Comparison of ENCODE assay signal across 21 cellular contexts in genomic region chr13:50156140-50156539, GRCh38.
DNase-seq lines count a peak whose midpoint lies in the region; ATAC-seq, FAIRE-seq and TF ChIP-seq lines count a peak whose summit lies in the region.
"Had no signal": no experiment of that assay in that cellular context is flagged by ENCODE, and none has a peak within 500 bp of the region (broad histone marks: within the 10 kb centered on the region; RNA-seq: fewer than 3 reads in every experiment).

No MANE protein-coding gene starts in this region.

- TF ChIP-seq CTCF in cardiac fibroblast (IDR thresholded peaks at IDR 0.05; ENCODE audit: low read depth, low read length): no peak
- no peak for TF ChIP-seq CTCF in omental fat pad (IDR thresholded peaks at IDR 0.05)
- TF ChIP-seq CTCF in WERI-Rb-1 (IDR thresholded peaks at IDR 0.05; ENCODE audit: low read depth, low read length): no peak

- in situ Hi-C loops in Caki2 (cut with HindIII; ENCODE audit: low pct_unique_long_range_greater_than_20kb, low sequenced_read_pairs): no loop called here

- H3K4me3 ChIP-seq in cardiac fibroblast (replicated peaks in 1 of 2; ENCODE audit: low read depth in 2 of 2, low read length in 2 of 2): no peak overlapping the region
- no peak overlapping the region for H3K4me3 ChIP-seq in WERI-Rb-1 (ENCODE audit: low read depth, low read length)
- H3K4me3 ChIP-seq: skin epidermis had no signal

- H3K36me3 ChIP-seq in WERI-Rb-1: no peaks in the 10 kb centered on the region

- H3K9me3 ChIP-seq in WERI-Rb-1 (ENCODE audit: severe bottlenecking): no peaks in the 10 kb centered on the region

- peak; percentile 88 for ATAC-seq in omental fat pad (ENCODE audit: low FRiP score)
- ATAC-seq: HCT116; stimulated activated naive CD8-positive, alpha-beta T cell treated with anti-CD3 and anti-CD28 coated beads, Interleukin-15, Interleukin-2, amounts not matched to agents 100 U/mL and 50 U/mL, for 24 hours had no signal

- no peak for FAIRE-seq in GM19239 (lab: Jason Lieb, UNC)
- FAIRE-seq: frontal cortex had no signal

- no peak overlapping the region for H3K27ac ChIP-seq in WERI-Rb-1
- H3K27ac ChIP-seq: skin epidermis had no signal

- DNase-seq in Caki2 (ENCODE audit: low read depth): peak; percentile 8
- peak; percentile 80 for DNase-seq in NCI-H226
- DNase-seq in cardiac fibroblast (ENCODE audit: low read depth in 2 of 2): peak; percentile 49 to 72
- DNase-seq in omental fat pad (ENCODE audit: low spot score): no peak
- DNase-seq in central memory CD4-positive, alpha-beta T cell: no peak
- DNase-seq in NCI-H1436 treated with DMSO at 0.1 percent for 48 hours (lab: John Stamatoyannopoulos, UW): no peak
- DNase-seq in WERI-Rb-1: no peak
- DNase-seq in GM19239 (ENCODE audit: insufficient read length, low spot score): no peak
- DNase-seq: activated CD8-positive, alpha-beta memory T cell treated with anti-CD3 and anti-CD28 coated beads for 24 hours; aorta; C1 segment of cervical spinal cord; DMS79; KBM-7; mesendoderm; NCI-H1694 treated with DMSO at 0.1 percent for 48 hours; NCI-H526 treated with DMSO at 0.1 percent for 48 hours; RPMI8226; stimulated activated naive CD8-positive, alpha-beta T cell treated with anti-CD3 and anti-CD28 coated beads, Interleukin-15, Interleukin-2, amounts not matched to agents 100 U/mL and 50 U/mL, for 24 hours had no signal

- H3K27me3 ChIP-seq in WERI-Rb-1 (ENCODE audit: insufficient read depth, low read depth, severe bottlenecking): no peaks in the 10 kb centered on the region

Comparison
In these comparisons a context has a peak if more than half of its experiments do, and no peak if none do; other contexts are left out.
1. DNase-seq: peak in Caki2 (single experiment), NCI-H226 (single experiment) and cardiac fibroblast (2 of 2); none in omental fat pad (single experiment), central memory CD4-positive, alpha-beta T cell (single experiment), NCI-H1436 treated with DMSO at 0.1 percent for 48 hours (single experiment), WERI-Rb-1 (single experiment) and GM19239 (single experiment).